ENCODE assay signal across 8 cellular contexts in genomic region chr20:63580796-63581461, GRCh38. TPM values are rescaled to one million over a fixed set of nuclear protein-coding genes. Genes with fewer than 3 reads are reported as not detected.
DNase-seq lines count a peak whose midpoint lies in the region; ATAC-seq, FAIRE-seq and TF ChIP-seq lines count a peak whose summit lies in the region.

No MANE protein-coding gene starts in this region.

- H3K36me3 ChIP-seq in CD8-positive, alpha-beta memory T cell (ENCODE audit: insufficient read depth, low read length): no peaks in the 10 kb centered on the region
- no peaks in the 10 kb centered on the region for H3K36me3 ChIP-seq in K562 (ENCODE audit: control insufficient read depth, insufficient read depth, low read length)
- no peaks in the 10 kb centered on the region for H3K36me3 ChIP-seq in lung (ENCODE audit: control insufficient read depth in 2 of 2, insufficient read depth in 2 of 2, low read length in 2 of 2)

- no peak for TF ChIP-seq EP300 in K562 (IDR thresholded peaks at IDR 0.05; ENCODE audit: low read length)

- intact Hi-C loops in K562 (cut with micrococcal nuclease) (loop anchor here (2.0 kb wide), 1 partner anchor 394 kb away; no protein-coding TSS in a partner anchor), sciatic nerve (cut with DNase I) (no loop called here)

- no TSS peak for BruUV-seq in K562 (replicated peaks; lab: Mats Ljungman, UMichigan)

- peak; percentile 47 to 85 (median 66) for DNase-seq in CD8-positive, alpha-beta memory T cell
- DNase-seq in HL-60 (ENCODE audit: low read depth in 1 of 2, low spot score in 1 of 2): peak in 1 of 2 experiments; percentile 67
- DNase-seq in T-helper 2 cell treated with Interferon-gamma antibody and Interleukin-4, amounts not matched to agents 5 μg/mL and 100 μg/mL, for 36 hours (ENCODE audit: low spot score): peak; percentile 30
- peak; percentile 56 to 68 (median 64) for DNase-seq in K562 (ENCODE audit: extremely low read depth in 1 of 4, low spot score in 3 of 4)
- DNase-seq in lung (ENCODE audit: low spot score): no peak
- DNase-seq in stimulated activated naive CD8-positive, alpha-beta T cell treated with anti-CD3 and anti-CD28 coated beads, Interleukin-15, Interleukin-2, amounts not matched to agents 100 U/mL and 50 U/mL, for 24 hours: peak; percentile 66
- DNase-seq in GM19240 (ENCODE audit: insufficient read length, low spot score): no peak
- DNase-seq in sciatic nerve (ENCODE audit: low spot score): no peak

- H3K4me1 Mint-ChIP-seq in CD8-positive, alpha-beta memory T cell: peaks cover 1 to 5% (median 4%) of the 10 kb centered on the region in 3 donors
- H3K4me1 Mint-ChIP-seq in T-helper 2 cell treated with Interferon-gamma antibody and Interleukin-4, amounts not matched to agents 5 μg/mL and 100 μg/mL, for 36 hours (ENCODE audit: low read depth): peaks cover 3% of the 10 kb centered on the region

- no peaks in the 10 kb centered on the region for H4K20me1 ChIP-seq in K562 (replicated peaks; ENCODE audit: control insufficient read depth, insufficient read depth, low read length)

- 5% methylated on average over 12 of the region's 12 CpGs for WGBS in K562 (ENCODE audit: insufficient coverage, low coverage, missing lambda C conversion rate)
- 54 to 60% methylated on average over 12 of the region's 12 CpGs for WGBS in lung, 2 donors

- H3K4me3 ChIP-seq in CD8-positive, alpha-beta memory T cell (ENCODE audit: low read length): no peak overlapping the region
- H3K4me3 ChIP-seq in HL-60 (replicated peaks; ENCODE audit: insufficient read depth, low read length) (no peak overlapping the region), K562 (no peak overlapping the region), lung (no peak overlapping the region)

- H3K9ac ChIP-seq in K562 (ENCODE audit: insufficient read depth in 1 of 2, low read depth in 2 of 2, low read length in 2 of 2): peak overlapping the region in 1 of 2 experiments; percentile 10; a peak in 2 of 4 replicates

- H3K79me2 ChIP-seq in K562 (ENCODE audit: control insufficient read depth, insufficient read depth, low read length): no peaks in the 10 kb centered on the region

- H2AFZ ChIP-seq in K562 (ENCODE audit: low read depth, low read length): no peak overlapping the region

- CTCF ChIA-PET in CD8-positive, alpha-beta memory T cell (lab: Charles Lee): interaction anchor here (1.0 to 1.7 kb wide), 9 partner anchors 8 to 477 kb away, joined by 3 to 8 read pairs (median 4); partner anchors contain the start of genes PTK6, RTEL1 and STMN3
- CTCF ChIA-PET in K562 (lab: Yijun Ruan, JAX; ENCODE audit: low intra/inter-chr PET ratio): interaction anchor here (0.6 to 0.8 kb wide), 4 partner anchors 46 to 477 kb away, joined by 3 read pairs; partner anchors contain the start of genes GMEB2 and TPD52L2

- H3K27me3 ChIP-seq in CD8-positive, alpha-beta memory T cell (ENCODE audit: insufficient read depth, low read length, poor library complexity, severe bottlenecking): no peaks in the 10 kb centered on the region
- H3K27me3 ChIP-seq in HL-60 (ENCODE audit: insufficient read depth, poor library complexity, severe bottlenecking): peaks cover 31% of the 10 kb centered on the region
- peaks cover 0 to 10% of the 10 kb centered on the region in 2 experiments; a peak in 2 of 5 replicates for H3K27me3 ChIP-seq in K562 (ENCODE audit: control insufficient read depth in 2 of 2, insufficient read depth in 2 of 2, low read length in 2 of 2)
- H3K27me3 ChIP-seq in lung (ENCODE audit: control insufficient read depth, insufficient read depth): no peaks in the 10 kb centered on the region

- in situ Hi-C loops in K562 (cut with MboI): no loop called here

- H3K27me3 Mint-ChIP-seq in CD8-positive, alpha-beta memory T cell: peaks cover 0 to 4% of the 10 kb centered on the region in 2 donors
- peaks cover 35% of the 10 kb centered on the region for H3K27me3 Mint-ChIP-seq in T-helper 2 cell treated with Interferon-gamma antibody and Interleukin-4, amounts not matched to agents 5 μg/mL and 100 μg/mL, for 36 hours (ENCODE audit: low read depth)

- no peaks in the 10 kb centered on the region for H3K9me3 ChIP-seq in CD8-positive, alpha-beta memory T cell (ENCODE audit: low read length)
- H3K9me3 ChIP-seq in K562 (replicated peaks; ENCODE audit: control insufficient read depth, insufficient read depth, low read depth, low read length) (no peaks in the 10 kb centered on the region), lung (ENCODE audit: control insufficient read depth in 2 of 2, insufficient read depth in 1 of 2, low read length in 1 of 2) (no peaks in the 10 kb centered on the region)

- no peaks in the 10 kb centered on the region for H3K36me3 Mint-ChIP-seq in CD8-positive, alpha-beta memory T cell
- H3K36me3 Mint-ChIP-seq in T-helper 2 cell treated with Interferon-gamma antibody and Interleukin-4, amounts not matched to agents 5 μg/mL and 100 μg/mL, for 36 hours (ENCODE audit: low read depth): no peaks in the 10 kb centered on the region

- H3K9me3 Mint-ChIP-seq in CD8-positive, alpha-beta memory T cell: no peaks in the 10 kb centered on the region
- H3K9me3 Mint-ChIP-seq in T-helper 2 cell treated with Interferon-gamma antibody and Interleukin-4, amounts not matched to agents 5 μg/mL and 100 μg/mL, for 36 hours: no peaks in the 10 kb centered on the region

- no peak for TF ChIP-seq POLR2A in K562 (conservative IDR thresholded peaks at IDR 0.05)

- peaks cover 8% of the 10 kb centered on the region for H3K4me1 ChIP-seq in CD8-positive, alpha-beta memory T cell (ENCODE audit: insufficient read depth, low read length)
- peaks cover 4 to 27% of the 10 kb centered on the region in 2 experiments; a peak in 4 of 5 replicates for H3K4me1 ChIP-seq in K562 (replicated peaks in 1 of 2; ENCODE audit: control insufficient read depth in 2 of 2, insufficient read depth in 2 of 2, low read length in 2 of 2)
- no peaks in the 10 kb centered on the region for H3K4me1 ChIP-seq in lung (ENCODE audit: control insufficient read depth in 2 of 2, insufficient read depth in 2 of 2, low read length in 2 of 2)

- no peak overlapping the region for H3K4me2 ChIP-seq in K562 (ENCODE audit: insufficient read depth, low read length)

- no peak overlapping the region for H3K27ac ChIP-seq in CD8-positive, alpha-beta memory T cell (ENCODE audit: low read depth, low read length)
- H3K27ac ChIP-seq in HL-60 (replicated peaks) (no peak overlapping the region), K562 (ENCODE audit: extremely low read depth, low read depth, low read length) (no peak overlapping the region), lung (ENCODE audit: low read depth in 1 of 2, low read length in 1 of 2) (no peak overlapping the region)

- no peak overlapping the region for H3K27ac Mint-ChIP-seq in CD8-positive, alpha-beta memory T cell
- H3K27ac Mint-ChIP-seq in T-helper 2 cell treated with Interferon-gamma antibody and Interleukin-4, amounts not matched to agents 5 μg/mL and 100 μg/mL, for 36 hours: no peak overlapping the region

- peak overlapping the region in 1 of 7 donors; percentile 4 for H3K4me3 Mint-ChIP-seq in CD8-positive, alpha-beta memory T cell
- no peak overlapping the region for H3K4me3 Mint-ChIP-seq in T-helper 2 cell treated with Interferon-gamma antibody and Interleukin-4, amounts not matched to agents 5 μg/mL and 100 μg/mL, for 36 hours

- TF ChIP-seq CTCF in HL-60 (IDR thresholded peaks at IDR 0.05; ENCODE audit: insufficient read depth, low read length): peak; percentile 55
- TF ChIP-seq CTCF in K562 (IDR thresholded peaks at IDR 0.05 in 2 of 3, conservative IDR thresholded peaks at IDR 0.05 in 1 of 3; ENCODE audit: insufficient read depth in 2 of 3, low read depth in 1 of 3, low read length in 3 of 3): peak; percentile 62 to 72 (median 65)
- TF ChIP-seq CTCF in lung (IDR thresholded peaks at IDR 0.05; ENCODE audit: control extremely low read depth, extremely low read depth): peak; percentile 26

- POLR2A ChIA-PET in CD8-positive, alpha-beta memory T cell (lab: Charles Lee): interaction anchor here (0.5 to 0.6 kb wide), 2 partner anchors 29 to 139 kb away, joined by 3 to 4 read pairs; no protein-coding TSS in a partner anchor
- POLR2A ChIA-PET in K562 (lab: Yijun Ruan, JAX): interaction anchor here (0.7 to 1.1 kb wide), 3 partner anchors 9 to 46 kb away, joined by 3 to 4 read pairs (median 3); partner anchors contain the start of gene GMEB2

- TF ChIP-seq RAD21 in K562 (CRISPR knock-in tag; conservative IDR thresholded peaks at IDR 0.05 in 1 of 2, IDR thresholded peaks at IDR 0.05 in 1 of 2): peak in 1 of 2 experiments; percentile 69; a peak in 3 of 4 replicates

- H3K9me1 ChIP-seq in K562 (ENCODE audit: control insufficient read depth, insufficient read depth, low read length): no peaks in the 10 kb centered on the region

- peak; percentile 89 for ATAC-seq in K562
- ATAC-seq in lung (ENCODE audit: insufficient read depth, low FRiP score): no peak
- peak; percentile 83 for ATAC-seq in stimulated activated naive CD8-positive, alpha-beta T cell treated with anti-CD3 and anti-CD28 coated beads, Interleukin-15, Interleukin-2, amounts not matched to agents 100 U/mL and 50 U/mL, for 24 hours
- no peak for ATAC-seq in sciatic nerve

- peak; percentile 77 for FAIRE-seq in K562 (lab: Jason Lieb, UNC)

RNA-seq across cellular contexts. Expression of gene HELZ2, which starts 6.9 kb away (rescaled TPM):
- 1 to 10 TPM; 7.4 to 8.7 TPM for total RNA-seq in CD8-positive, alpha-beta memory T cell
- 9.8 TPM for polyA plus RNA-seq in CD8-positive, alpha-beta memory T cell
- 12.0 and 57.7 TPM in 2 replicates for total RNA-seq in K562 (2011; cell fraction: chromatin; rRNA removed; ENCODE audit: low replicate concordance)
- 46.8 and 60.9 TPM in 2 replicates for total RNA-seq in K562 (2011; cell fraction: nucleolus; rRNA removed)
- 17.9 and 18.1 TPM in 2 replicates for total RNA-seq in K562 (2011; cell fraction: nucleoplasm; rRNA removed)
- total RNA-seq in K562 (2014; rRNA removed) (5.0 and 5.9 TPM in 2 replicates), K562 (2014; rRNA removed; fragmentation: Illumina TruSeq; extraction: Trizol) (0.26 and 0.69 TPM in 2 replicates), K562 (2015; rRNA removed; fragmentation: Illumina TruSeq; extraction: Trizol) (2.4 and 3.5 TPM in 2 replicates), K562 (2021) (7.8 and 9.1 TPM in 2 replicates), lung (10 to 100 TPM; 24.4 to 47.2 TPM), sciatic nerve (21.4 TPM)
- polyA plus RNA-seq in K562 (2011; rRNA removed) (3.3 and 3.5 TPM in 2 replicates), K562 (2014; fragmentation: Illumina TruSeq; extraction: Trizol) (2.3 and 3.5 TPM in 2 replicates), K562 (2014; fragmentation: Nextera tagmentation; extraction: Ambion mirVana) (under 1 TPM in 1 of 2 experiments, not detected in 1; 0.03 TPM), K562 (2014; rRNA removed) (2.8 and 5.0 TPM in 2 replicates), lung (10 to 100 TPM in 1 of 2 donors, 1 to 10 TPM in 1; 9.0 to 26.4 TPM)
- polyA plus RNA-seq in K562 (2011; cell fraction: cytosol; rRNA removed): 1.7 and 5.6 TPM in 2 replicates
- polyA plus RNA-seq in K562 (2011; cell fraction: nucleus; rRNA removed): 8.9 and 19.2 TPM in 2 replicates
- 4.9 and 15.0 TPM in 2 replicates for polyA plus RNA-seq in K562 (2012)
- polyA minus RNA-seq in K562 (2011; rRNA and poly(A)+ RNA removed): 2.3 and 6.2 TPM in 2 replicates
- polyA minus RNA-seq in K562 (2011; cell fraction: cytosol; rRNA and poly(A)+ RNA removed): 7.4 and 13.1 TPM in 2 replicates
- 15.1 and 18.3 TPM in 2 replicates for polyA minus RNA-seq in K562 (2011; cell fraction: nucleus; rRNA and poly(A)+ RNA removed)

RNA-seq across cellular contexts. Expression of gene FNDC11, which starts 27.0 kb away (rescaled TPM):
- total RNA-seq in CD8-positive, alpha-beta memory T cell: under 1 TPM; 0.13 to 0.26 TPM
- polyA plus RNA-seq in CD8-positive, alpha-beta memory T cell: not detected
- total RNA-seq in K562 (2011; cell fraction: chromatin; rRNA removed; ENCODE audit: low replicate concordance): 1.1 and 6.2 TPM in 2 replicates
- total RNA-seq in K562 (2011; cell fraction: nucleolus; rRNA removed): 5.0 and 5.5 TPM in 2 replicates
- total RNA-seq in K562 (2011; cell fraction: nucleoplasm; rRNA removed): 1.8 and 2.2 TPM in 2 replicates
- 0.64 and 0.65 TPM in 2 replicates for total RNA-seq in K562 (2014; rRNA removed)
- total RNA-seq in K562 (2014; rRNA removed; fragmentation: Illumina TruSeq; extraction: Trizol): 0.06 TPM in 1 of 2 replicates, not detected in the other
- 0.14 and 0.23 TPM in 2 replicates for total RNA-seq in K562 (2015; rRNA removed; fragmentation: Illumina TruSeq; extraction: Trizol)
- total RNA-seq in K562 (2021): 0.74 and 0.89 TPM in 2 replicates
- polyA plus RNA-seq in K562 (2011; rRNA removed): 1.2 TPM in 2 replicates
- 1.9 and 6.4 TPM in 2 replicates for polyA plus RNA-seq in K562 (2011; cell fraction: cytosol; rRNA removed)
- 5.8 and 19.1 TPM in 2 replicates for polyA plus RNA-seq in K562 (2011; cell fraction: nucleus; rRNA removed)
- 0.94 and 1.1 TPM in 2 replicates for polyA plus RNA-seq in K562 (2012)
- 0.15 and 0.39 TPM in 2 replicates for polyA plus RNA-seq in K562 (2014; fragmentation: Illumina TruSeq; extraction: Trizol)
- under 1 TPM in 1 of 2 experiments, not detected in 1; 0.08 TPM for polyA plus RNA-seq in K562 (2014; fragmentation: Nextera tagmentation; extraction: Ambion mirVana)
- polyA plus RNA-seq in K562 (2014; rRNA removed): 1.2 and 2.3 TPM in 2 replicates
- polyA minus RNA-seq in K562 (2011; rRNA and poly(A)+ RNA removed): 0.45 and 0.56 TPM in 2 replicates
- 0.46 and 1.3 TPM in 2 replicates for polyA minus RNA-seq in K562 (2011; cell fraction: cytosol; rRNA and poly(A)+ RNA removed)
- polyA minus RNA-seq in K562 (2011; cell fraction: nucleus; rRNA and poly(A)+ RNA removed): 1.6 and 3.9 TPM in 2 replicates
- total RNA-seq in lung: 1 to 10 TPM; 2.6 to 3.2 TPM
- 1 to 10 TPM; 1.0 to 2.0 TPM for polyA plus RNA-seq in lung
- total RNA-seq in sciatic nerve: 0.94 TPM

RNA-seq across cellular contexts. Expression of gene SRMS, which starts 33.4 kb away (rescaled TPM):
- total RNA-seq in CD8-positive, alpha-beta memory T cell: not detected
- polyA plus RNA-seq in CD8-positive, alpha-beta memory T cell: not detected
- total RNA-seq in K562 (2011; cell fraction: chromatin; rRNA removed; ENCODE audit: low replicate concordance): not detected in 2 replicates
- total RNA-seq in K562 (2011; cell fraction: nucleolus; rRNA removed): 0.17 TPM in 1 of 2 replicates, not detected in the other
- not detected in 2 replicates for total RNA-seq in K562 (2011; cell fraction: nucleoplasm; rRNA removed)
- total RNA-seq in K562 (2014; rRNA removed) (not detected in 2 replicates), K562 (2014; rRNA removed; fragmentation: Illumina TruSeq; extraction: Trizol) (not detected in 2 replicates), K562 (2015; rRNA removed; fragmentation: Illumina TruSeq; extraction: Trizol) (not detected in 2 replicates), K562 (2021) (not detected in 2 replicates), lung (not detected), sciatic nerve (not detected)
- polyA plus RNA-seq in K562 (2011; rRNA removed) (0.04 and 0.07 TPM in 2 replicates), K562 (2014; fragmentation: Illumina TruSeq; extraction: Trizol) (not detected in 2 replicates), K562 (2014; fragmentation: Nextera tagmentation; extraction: Ambion mirVana) (not detected), K562 (2014; rRNA removed) (not detected in 2 replicates), lung (under 1 TPM in 1 of 2 donors, not detected in 1; 0.06 TPM)
- polyA plus RNA-seq in K562 (2011; cell fraction: cytosol; rRNA removed): 0.03 and 0.07 TPM in 2 replicates
- polyA plus RNA-seq in K562 (2011; cell fraction: nucleus; rRNA removed): 0.13 and 0.21 TPM in 2 replicates
- polyA plus RNA-seq in K562 (2012): 0.05 TPM in 1 of 2 replicates, not detected in the other
- not detected in 2 replicates for polyA minus RNA-seq in K562 (2011; rRNA and poly(A)+ RNA removed)
- polyA minus RNA-seq in K562 (2011; cell fraction: cytosol; rRNA and poly(A)+ RNA removed): not detected in 2 replicates
- not detected in 2 replicates for polyA minus RNA-seq in K562 (2011; cell fraction: nucleus; rRNA and poly(A)+ RNA removed)

RNA-seq across cellular contexts. Expression of gene PTK6, which starts 43.8 kb away (rescaled TPM):
- total RNA-seq in CD8-positive, alpha-beta memory T cell: under 1 TPM; 0.18 to 0.31 TPM
- 0.16 TPM for polyA plus RNA-seq in CD8-positive, alpha-beta memory T cell
- not detected in 2 replicates for total RNA-seq in K562 (2011; cell fraction: chromatin; rRNA removed; ENCODE audit: low replicate concordance)
- total RNA-seq in K562 (2011; cell fraction: nucleolus; rRNA removed): not detected in 2 replicates
- total RNA-seq in K562 (2011; cell fraction: nucleoplasm; rRNA removed): not detected in 2 replicates
- not detected in 2 replicates for total RNA-seq in K562 (2014; rRNA removed)
- not detected in 2 replicates for total RNA-seq in K562 (2014; rRNA removed; fragmentation: Illumina TruSeq; extraction: Trizol)
- total RNA-seq in K562 (2015; rRNA removed; fragmentation: Illumina TruSeq; extraction: Trizol): not detected in 2 replicates
- not detected in 2 replicates for total RNA-seq in K562 (2021)
- polyA plus RNA-seq in K562 (2011; rRNA removed): not detected in 2 replicates
- polyA plus RNA-seq in K562 (2011; cell fraction: cytosol; rRNA removed): 0.03 TPM in 1 of 2 replicates, not detected in the other
- polyA plus RNA-seq in K562 (2011; cell fraction: nucleus; rRNA removed): not detected in 2 replicates
- 0.11 TPM in 1 of 2 replicates, not detected in the other for polyA plus RNA-seq in K562 (2012)
- polyA plus RNA-seq in K562 (2014; fragmentation: Illumina TruSeq; extraction: Trizol): not detected in 2 replicates
- polyA plus RNA-seq in K562 (2014; fragmentation: Nextera tagmentation; extraction: Ambion mirVana): not detected
- polyA plus RNA-seq in K562 (2014; rRNA removed): 0.07 TPM in 1 of 2 replicates, not detected in the other
- not detected in 2 replicates for polyA minus RNA-seq in K562 (2011; rRNA and poly(A)+ RNA removed)
- not detected in 2 replicates for polyA minus RNA-seq in K562 (2011; cell fraction: cytosol; rRNA and poly(A)+ RNA removed)
- polyA minus RNA-seq in K562 (2011; cell fraction: nucleus; rRNA and poly(A)+ RNA removed): not detected in 2 replicates
- total RNA-seq in lung: 1 to 10 TPM in 1 of 2 donors, under 1 TPM in 1; 0.34 to 5.1 TPM
- 1 to 10 TPM; 3.1 to 4.3 TPM for polyA plus RNA-seq in lung
- 0.13 TPM for total RNA-seq in sciatic nerve

RNA-seq across cellular contexts. Expression of gene GMEB2, which starts 46.0 kb away (rescaled TPM):
- 10 to 100 TPM; 14.3 to 15.5 TPM for total RNA-seq in CD8-positive, alpha-beta memory T cell
- polyA plus RNA-seq in CD8-positive, alpha-beta memory T cell: 14.8 TPM
- total RNA-seq in K562 (2011; cell fraction: chromatin; rRNA removed; ENCODE audit: low replicate concordance): 8.8 and 18.6 TPM in 2 replicates
- 13.2 and 13.8 TPM in 2 replicates for total RNA-seq in K562 (2011; cell fraction: nucleolus; rRNA removed)
- total RNA-seq in K562 (2011; cell fraction: nucleoplasm; rRNA removed): 10.0 and 10.4 TPM in 2 replicates
- total RNA-seq in K562 (2014; rRNA removed): 10.2 and 11.5 TPM in 2 replicates
- total RNA-seq in K562 (2014; rRNA removed; fragmentation: Illumina TruSeq; extraction: Trizol): 2.6 and 2.8 TPM in 2 replicates
- 5.2 and 5.5 TPM in 2 replicates for total RNA-seq in K562 (2015; rRNA removed; fragmentation: Illumina TruSeq; extraction: Trizol)
- total RNA-seq in K562 (2021): 11.5 and 13.9 TPM in 2 replicates
- 7.4 and 8.1 TPM in 2 replicates for polyA plus RNA-seq in K562 (2011; rRNA removed)
- polyA plus RNA-seq in K562 (2011; cell fraction: cytosol; rRNA removed): 8.1 and 14.6 TPM in 2 replicates
- 18.5 and 27.6 TPM in 2 replicates for polyA plus RNA-seq in K562 (2011; cell fraction: nucleus; rRNA removed)
- 8.0 and 9.6 TPM in 2 replicates for polyA plus RNA-seq in K562 (2012)
- polyA plus RNA-seq in K562 (2014; fragmentation: Illumina TruSeq; extraction: Trizol): 6.3 and 8.8 TPM in 2 replicates
- under 1 TPM; 0.03 to 0.08 TPM for polyA plus RNA-seq in K562 (2014; fragmentation: Nextera tagmentation; extraction: Ambion mirVana)
- 8.4 and 8.5 TPM in 2 replicates for polyA plus RNA-seq in K562 (2014; rRNA removed)
- polyA minus RNA-seq in K562 (2011; rRNA and poly(A)+ RNA removed): 3.0 and 4.5 TPM in 2 replicates
- polyA minus RNA-seq in K562 (2011; cell fraction: cytosol; rRNA and poly(A)+ RNA removed): 6.2 and 7.3 TPM in 2 replicates
- 4.3 and 4.4 TPM in 2 replicates for polyA minus RNA-seq in K562 (2011; cell fraction: nucleus; rRNA and poly(A)+ RNA removed)
- total RNA-seq in lung: 10 to 100 TPM in 1 of 2 donors, 1 to 10 TPM in 1; 7.6 to 12.9 TPM
- polyA plus RNA-seq in lung: 10 to 100 TPM in 1 of 2 donors, 1 to 10 TPM in 1; 9.0 to 11.6 TPM
- total RNA-seq in sciatic nerve: 11.1 TPM

Comparison
In these comparisons a context has a peak if more than half of its experiments do, and no peak if none do; other contexts are left out.
1. DNase-seq: peak in CD8-positive, alpha-beta memory T cell (5 of 5), T-helper 2 cell treated with Interferon-gamma antibody and Interleukin-4, amounts not matched to agents 5 μg/mL and 100 μg/mL, for 36 hours (single experiment), K562 (4 of 4) and stimulated activated naive CD8-positive, alpha-beta T cell treated with anti-CD3 and anti-CD28 coated beads, Interleukin-15, Interleukin-2, amounts not matched to agents 100 U/mL and 50 U/mL, for 24 hours (single experiment); none in lung (single experiment), GM19240 (single experiment) and sciatic nerve (single experiment).
2. ATAC-seq: peak in K562 (single experiment) and stimulated activated naive CD8-positive, alpha-beta T cell treated with anti-CD3 and anti-CD28 coated beads, Interleukin-15, Interleukin-2, amounts not matched to agents 100 U/mL and 50 U/mL, for 24 hours (single experiment); none in lung (single experiment) and sciatic nerve (single experiment).
3. Peak in every context shown above with its lines, with median percentiles within 50 percentile points of each other: CTCF ChIP-seq.